15 cellular contexts compared by ENCODE assay signal in the genomic region with DNA sequence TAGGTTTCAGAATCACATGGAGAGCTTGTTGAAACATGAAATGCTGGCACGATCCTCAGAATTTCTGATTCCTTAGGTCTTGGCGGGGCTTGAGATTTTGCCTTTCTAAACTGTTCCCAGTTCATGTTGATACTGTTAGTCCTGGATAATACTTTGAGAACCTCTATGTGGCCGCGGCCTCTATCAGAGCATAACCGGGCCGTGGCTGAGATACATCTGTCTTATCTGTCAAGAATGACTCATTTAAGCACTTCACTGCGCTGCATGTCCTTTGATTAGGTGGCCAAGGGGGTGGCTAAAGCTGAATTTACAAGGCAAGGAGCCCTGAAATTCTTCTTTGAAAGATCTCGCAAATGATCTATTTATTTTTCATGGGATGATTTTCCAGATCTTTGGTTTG.
"Had no signal": no experiment of that assay in that cellular context is flagged by ENCODE, and none has a peak within 500 bp of the region (broad histone marks: within the 10 kb centered on the region; RNA-seq: fewer than 3 reads in every experiment).

No MANE protein-coding gene starts in this region.

- H3K4me1 ChIP-seq: body of pancreas, transverse colon had no signal

- H3K27me3 ChIP-seq: body of pancreas, cardiac muscle cell, transverse colon had no signal

- H3K36me3 ChIP-seq: cardiac muscle cell, transverse colon, WERI-Rb-1 had no signal

- H3K4me3 ChIP-seq: body of pancreas, cardiac muscle cell, transverse colon had no signal

- H3K9me3 ChIP-seq: body of pancreas had no signal

- DNase-seq: activated CD4-positive, alpha-beta T cell treated with anti-CD3 and anti-CD28 coated beads, Interleukin-2, amount 10 ng/mL, durations not matched to agents 7 days and 5 days; activated CD4-positive, CD25-positive, alpha-beta regulatory T cell treated with anti-CD3 and anti-CD28 coated beads, Interleukin-2, amount 50 U/mL, for 72 hours; activated CD8-positive, alpha-beta memory T cell treated with anti-CD3 and anti-CD28 coated beads, Interleukin-2, amount 10 ng/mL, durations not matched to agents 7 days and 5 days; activated CD8-positive, alpha-beta T cell treated with anti-CD3 and anti-CD28 coated beads for 36 hours; activated effector memory CD4-positive, alpha-beta T cell treated with anti-CD3 and anti-CD28 coated beads, Interleukin-2, amount 50 U/mL, for 16 hours; activated naive CD4-positive, alpha-beta T cell treated with anti-CD3 and anti-CD28 coated beads, Interleukin-2, amount 10 ng/mL, durations not matched to agents 7 days and 5 days; activated T-cell treated with anti-CD3 and anti-CD28 coated beads for 4 hours; body of pancreas; effector memory CD4-positive, alpha-beta T cell; stimulated activated CD4-positive, alpha-beta T cell treated with anti-CD3 and anti-CD28 coated beads, Interleukin-4, amount 100 ng/mL, for 24 hours; stimulated activated naive CD8-positive, alpha-beta T cell treated with anti-CD3 and anti-CD28 coated beads, Interleukin-15, Interleukin-2, amounts not matched to agents 100 U/mL and 50 U/mL, for 24 hours; T-helper 1 cell; transverse colon; WERI-Rb-1 had no signal

- ATAC-seq: activated CD8-positive, alpha-beta memory T cell treated with anti-CD3 and anti-CD28 coated beads, Interleukin-2, amount 10 ng/mL, durations not matched to agents 7 days and 5 days; activated CD8-positive, alpha-beta T cell treated with anti-CD3 and anti-CD28 coated beads for 36 hours; body of pancreas; stimulated activated naive CD8-positive, alpha-beta T cell treated with anti-CD3 and anti-CD28 coated beads, Interleukin-15, Interleukin-2, amounts not matched to agents 100 U/mL and 50 U/mL, for 24 hours had no signal

- H3K27ac ChIP-seq: body of pancreas, cardiac muscle cell, transverse colon, WERI-Rb-1 had no signal
